ENCODE assay signal across 26 cellular contexts in genomic region chr14:57277062-57277461, GRCh38.
"Had no signal": no experiment of that assay in that cellular context is flagged by ENCODE, and none has a peak within 500 bp of the region (broad histone marks: within the 10 kb centered on the region; RNA-seq: fewer than 3 reads in every experiment).

No MANE protein-coding gene starts in this region.

- H3K4me2 ChIP-seq: smooth muscle cell had no signal

- ATAC-seq: naive thymus-derived CD8-positive, alpha-beta T cell; natural killer cell treated with Interleukin-12 subunit alpha and Interleukin-12 subunit beta and Interleukin-15 and Interleukin-18, amount 100 ng/mL, for 72 hours; pancreas; psoas muscle; right cardiac atrium; sciatic nerve; stimulated activated effector memory CD8-positive, alpha-beta T cell treated with anti-CD3 and anti-CD28 coated beads, Interleukin-12 subunit alpha, Interleukin-12 subunit beta, amount 100 ng/mL, for 72 hours; stimulated activated naive B cell treated with anti-CD40 and anti-IgM and Interleukin-4, amounts not matched to agents 10 μg/mL and 1 μg/mL and 100 μg/mL, for 72 hours had no signal

- DNase-seq: naive thymus-derived CD8-positive, alpha-beta T cell; nephron progenitor cell; nucleus accumbens; pancreas; psoas muscle; right cardiac atrium; spleen; stimulated activated CD4-positive, alpha-beta T cell treated with anti-CD3 and anti-CD28 coated beads, Interleukin-12 subunit alpha, Interleukin-12 subunit beta, amount 100 ng/mL, for 4 hours; stimulated activated CD4-positive, alpha-beta T cell treated with anti-CD3 and anti-CD28 coated beads, Interleukin-1b, Interleukin-23, amount 100 ng/mL, for 48 hours; stimulated activated CD4-positive, alpha-beta T cell treated with anti-CD3 and anti-CD28 coated beads, Interleukin-4, amount 100 ng/mL, for 1 hour; stimulated activated CD4-positive, alpha-beta T cell treated with anti-CD3 and anti-CD28 coated beads, Interleukin-4, amount 100 ng/mL, for 4 hours; stimulated activated naive B cell treated with anti-CD40 and anti-IgM and Interleukin-4, amounts not matched to agents 10 μg/mL and 1 μg/mL and 100 μg/mL, for 72 hours; stimulated activated naive CD4-positive, alpha-beta T cell treated with Interleukin-2 at 50 U/mL for 16 hours; stomach; thyroid gland; upper lobe of left lung had no signal

- H3K4me3 ChIP-seq: pancreas, psoas muscle, skin epidermis, smooth muscle cell, spleen, stomach, thoracic aorta, thyroid gland, tibial nerve, upper lobe of left lung, vagina had no signal

- H3K9me3 ChIP-seq: neutrophil, pancreas, psoas muscle, spleen, stomach, thoracic aorta, thyroid gland, tibial nerve, upper lobe of left lung, vagina had no signal

- H3K27ac ChIP-seq: neutrophil, pancreas, psoas muscle, skin epidermis, spleen, stomach, thoracic aorta, thyroid gland, tibial nerve, upper lobe of left lung, vagina had no signal

- H3K27me3 ChIP-seq: neutrophil, pancreas, spleen, stomach, thyroid gland, tibial nerve, upper lobe of left lung, vagina had no signal

- H3K4me1 ChIP-seq: pancreas, psoas muscle, thyroid gland, tibial nerve had no signal

- FAIRE-seq: urothelium cell line had no signal
